ENCODE assay signal across 18 cellular contexts in the genomic region with DNA sequence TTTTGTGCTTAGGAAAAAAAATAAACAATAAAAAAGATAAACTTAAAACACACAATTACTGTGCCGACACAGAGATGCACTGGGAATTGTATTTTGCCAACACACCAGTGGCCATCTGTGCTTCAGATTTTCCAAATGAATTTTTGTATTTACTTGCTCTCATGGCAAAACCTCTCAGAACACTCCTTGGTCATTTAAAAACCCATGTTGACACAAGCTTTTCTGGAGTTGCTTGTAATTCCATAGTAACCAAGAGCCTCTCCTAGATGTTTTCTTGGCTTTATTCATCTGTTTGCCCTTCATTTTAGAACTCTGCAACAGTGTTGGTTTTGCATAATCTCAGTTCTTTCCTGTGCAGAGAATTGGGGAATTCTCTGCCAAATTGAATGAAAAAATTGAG.
DNase-seq lines count a peak whose midpoint lies in the region; ATAC-seq and TF ChIP-seq lines count a peak whose summit lies in the region.
"Had no signal": no experiment of that assay in that cellular context is flagged by ENCODE, and none has a peak within 500 bp of the region (broad histone marks: within the 10 kb centered on the region; RNA-seq: fewer than 3 reads in every experiment).

No MANE protein-coding gene starts in this region.

- H3K9me3 ChIP-seq in endocrine pancreas (ENCODE audit: control insufficient read depth, low read length) (no peaks in the 10 kb centered on the region), neuronal stem cell (replicated peaks in 1 of 2; ENCODE audit: control insufficient read depth in 2 of 2, insufficient read depth in 1 of 2, low read depth in 1 of 2, low read length in 2 of 2) (no peaks in the 10 kb centered on the region), mucosa of descending colon (no peaks in the 10 kb centered on the region)
- H3K9me3 ChIP-seq: esophagus muscularis mucosa had no signal

- H3K4me3 ChIP-seq in endocrine pancreas (ENCODE audit: control insufficient read depth, insufficient read depth, low read length) = peak overlapping the region; percentile 46
- H3K4me3 ChIP-seq in neuronal stem cell (ENCODE audit: low read length in 2 of 2) = no peak overlapping the region
- H3K4me3 ChIP-seq in mucosa of descending colon = no peak overlapping the region
- H3K4me3 ChIP-seq: esophagus muscularis mucosa had no signal

- no peak overlapping the region for H2BK120ac ChIP-seq in neuronal stem cell (ENCODE audit: low read depth, low read length)

- WGBS in neuronal stem cell (ENCODE audit: extremely low coverage in 2 of 2, insufficient read length in 2 of 2, insufficient replicate concordance in 1 of 2), 2 donors = no CpG with 5 or more reads among the region's 1 CpG

- H2AFZ ChIP-seq in neuronal stem cell (ENCODE audit: low read length) = peak overlapping the region; percentile 38

- H2AK5ac ChIP-seq in neuronal stem cell (ENCODE audit: low read depth, low read length) = no peak overlapping the region

- no peak overlapping the region for H3K18ac ChIP-seq in neuronal stem cell (ENCODE audit: low read length)

- no peak overlapping the region for H3K4me2 ChIP-seq in neuronal stem cell (ENCODE audit: insufficient read depth, low read length, poor library complexity, severe bottlenecking)

- DNase-seq in NCI-H1105 treated with DMSO at 0.1 percent for 48 hours (lab: John Stamatoyannopoulos, UW) (peak; percentile 69), NCI-H2107 treated with DMSO at 0.1 percent for 48 hours (lab: John Stamatoyannopoulos, UW; ENCODE audit: unreplicated experiment) (peak; percentile 3), neuronal stem cell (ENCODE audit: low spot score) (no peak), mucosa of descending colon (no peak), hepatic stellate cell (ENCODE audit: low spot score) (no peak)
- DNase-seq in stimulated activated CD4-positive, alpha-beta T cell treated with anti-CD3 and anti-CD28 coated beads, Interleukin-4, amount 100 ng/mL, for 1 hour = no peak
- no peak for DNase-seq in activated CD4-positive, alpha-beta T cell treated with anti-CD3 and anti-CD28 coated beads, Interleukin-2, amount 50 U/mL, for 1 hour
- DNase-seq: activated CD4-positive, alpha-beta memory T cell treated with anti-CD3 and anti-CD28 coated beads, Interleukin-2, amount 10 ng/mL, durations not matched to agents 7 days and 5 days; activated naive CD4-positive, alpha-beta T cell; amygdala; central memory CD4-positive, alpha-beta T cell; glutamatergic neuron; Kasumi-1; naive thymus-derived CD4-positive, alpha-beta T cell; posterior cingulate gyrus; stimulated activated naive CD8-positive, alpha-beta T cell treated with anti-CD3 and anti-CD28 coated beads, Interleukin-15, amount 100 ng/mL, for 72 hours had no signal

- intact Hi-C loops in mucosa of descending colon (cut with DNase I, micrococcal nuclease) = no loop called here

- no peak overlapping the region for H4K8ac ChIP-seq in neuronal stem cell (ENCODE audit: low read depth, low read length)

- no peak overlapping the region for H3K4ac ChIP-seq in neuronal stem cell (ENCODE audit: low read length)

- H2BK5ac ChIP-seq in neuronal stem cell (ENCODE audit: low read length) = no peak overlapping the region

- no peaks in the 10 kb centered on the region for H3K79me1 ChIP-seq in neuronal stem cell (ENCODE audit: low read depth, low read length)

- ATAC-seq in mucosa of descending colon = no peak
- ATAC-seq: naive thymus-derived CD4-positive, alpha-beta T cell; stimulated activated naive CD8-positive, alpha-beta T cell treated with anti-CD3 and anti-CD28 coated beads, Interleukin-15, amount 100 ng/mL, for 72 hours had no signal

- H3K23ac ChIP-seq in neuronal stem cell (ENCODE audit: low read depth, low read length, poor library complexity) = no peak overlapping the region

- H3K27ac ChIP-seq in neuronal stem cell (replicated peaks; ENCODE audit: low read length) = no peak overlapping the region
- H3K27ac ChIP-seq: esophagus muscularis mucosa had no signal

- no peak overlapping the region for H2BK15ac ChIP-seq in neuronal stem cell (ENCODE audit: low read length)

- H3K14ac ChIP-seq in neuronal stem cell (ENCODE audit: low read length) = no peak overlapping the region

- H3K27me3 ChIP-seq in endocrine pancreas (ENCODE audit: control insufficient read depth, insufficient read depth, low read length) = no peaks in the 10 kb centered on the region
- H3K27me3 ChIP-seq in neuronal stem cell (ENCODE audit: control insufficient read depth in 3 of 3, insufficient read depth in 3 of 3, low read depth in 1 of 3, low read length in 3 of 3) = no peaks in the 10 kb centered on the region
- H3K27me3 ChIP-seq: esophagus muscularis mucosa had no signal

- H3K9ac ChIP-seq in endocrine pancreas (ENCODE audit: control insufficient read depth, insufficient read depth, low read length) (no peak overlapping the region), neuronal stem cell (ENCODE audit: low read depth, low read length, poor library complexity) (no peak overlapping the region)

- no peak overlapping the region for H2BK12ac ChIP-seq in neuronal stem cell (ENCODE audit: low read length)

- no peak for TF ChIP-seq CTCF in mucosa of descending colon (IDR thresholded peaks at IDR 0.05)

- no peak overlapping the region for H4K91ac ChIP-seq in neuronal stem cell (ENCODE audit: low read depth, low read length, poor library complexity)

- H3K4me1 ChIP-seq in endocrine pancreas (ENCODE audit: control insufficient read depth, insufficient read depth, low read length) (peaks cover 19% of the 10 kb centered on the region), neuronal stem cell (ENCODE audit: control insufficient read depth in 2 of 2, insufficient read depth in 1 of 2, low read depth in 1 of 2, low read length in 2 of 2) (peaks cover 2 to 19% of the 10 kb centered on the region in 2 donors), mucosa of descending colon (ENCODE audit: low read depth) (no peaks in the 10 kb centered on the region)

- H3K36me3 ChIP-seq in endocrine pancreas (ENCODE audit: control insufficient read depth, insufficient read depth, low read length) (no peaks in the 10 kb centered on the region), neuronal stem cell (replicated peaks in 1 of 2; ENCODE audit: control insufficient read depth in 2 of 2, insufficient read depth in 2 of 2, low read length in 2 of 2) (no peaks in the 10 kb centered on the region), mucosa of descending colon (ENCODE audit: low read depth) (no peaks in the 10 kb centered on the region)
- H3K36me3 ChIP-seq: esophagus muscularis mucosa had no signal

Comparison
In these comparisons a context has a peak if more than half of its experiments do, and no peak if none do; other contexts are left out.
1. DNase-seq: peak in NCI-H1105 treated with DMSO at 0.1 percent for 48 hours (single experiment) and NCI-H2107 treated with DMSO at 0.1 percent for 48 hours (single experiment); none in neuronal stem cell (single experiment), stimulated activated CD4-positive, alpha-beta T cell treated with anti-CD3 and anti-CD28 coated beads, Interleukin-4, amount 100 ng/mL, for 1 hour (single experiment), mucosa of descending colon (0 of 3), activated CD4-positive, alpha-beta T cell treated with anti-CD3 and anti-CD28 coated beads, Interleukin-2, amount 50 U/mL, for 1 hour (single experiment) and hepatic stellate cell (single experiment).